In genomic region chr6:133166706-133167105, GRCh38 we compare ENCODE assay signal across 22 cellular contexts.
"Had no signal": no experiment of that assay in that cellular context is flagged by ENCODE, and none has a peak within 500 bp of the region (broad histone marks: within the 10 kb centered on the region; RNA-seq: fewer than 3 reads in every experiment).

No MANE protein-coding gene starts in this region.

- H3K27me3 ChIP-seq: dorsolateral prefrontal cortex, esophagus muscularis mucosa, foreskin keratinocyte, gastroesophageal sphincter, hepatocyte, left lung had no signal

- H3K4me2 ChIP-seq: hepatocyte had no signal

- H3K27ac ChIP-seq: coronary artery, dorsolateral prefrontal cortex, esophagus muscularis mucosa, foreskin keratinocyte, gastroesophageal sphincter, hepatocyte, left lung had no signal

- H3K4me1 ChIP-seq: esophagus muscularis mucosa, foreskin keratinocyte, gastroesophageal sphincter, left lung had no signal

- DNase-seq: dermis blood vessel endothelial cell; dorsolateral prefrontal cortex; effector CD4-positive, alpha-beta T cell; effector memory CD4-positive, alpha-beta T cell; foreskin keratinocyte; glutamatergic neuron; head of caudate nucleus; hypothalamus; immature natural killer cell; islet precursor cell; kidney; left cardiac atrium; left lung; left ventricle myocardium superior; mammary epithelial cell; mesendoderm; midbrain had no signal

- H3K4me3 ChIP-seq: coronary artery, dorsolateral prefrontal cortex, esophagus muscularis mucosa, gastroesophageal sphincter, hepatocyte, left lung, lung had no signal

- H3K9me3 ChIP-seq: esophagus muscularis mucosa, gastroesophageal sphincter, left lung had no signal

- H3K36me3 ChIP-seq: esophagus muscularis mucosa, gastroesophageal sphincter, left lung had no signal

- ATAC-seq: foreskin keratinocyte, gastroesophageal sphincter, left cardiac atrium, left lung, left ventricle myocardium superior had no signal

- H3K79me2 ChIP-seq: hepatocyte had no signal

- H2AFZ ChIP-seq: hepatocyte had no signal
